ENCODE assay signal across 24 cellular contexts in genomic region chr10:12826800-12827372, GRCh38.
DNase-seq lines count a peak whose midpoint lies in the region; TF ChIP-seq lines count a peak whose summit lies in the region.
"Had no signal": no experiment of that assay in that cellular context is flagged by ENCODE, and none has a peak within 500 bp of the region (broad histone marks: within the 10 kb centered on the region; RNA-seq: fewer than 3 reads in every experiment).

No MANE protein-coding gene starts in this region.

- H3K9me3 Mint-ChIP-seq in IgD-negative memory B cell: no peaks in the 10 kb centered on the region
- H3K9me3 Mint-ChIP-seq in endodermal cell: no peaks in the 10 kb centered on the region
- H3K9me3 Mint-ChIP-seq: activated T-helper 1 cell treated with anti-CD3 and anti-CD28 coated beads, Interleukin-12 subunit alpha, Interleukin-12 subunit beta, Interleukin-2, Interleukin-4 antibody, amounts not matched to agents 30 ng/mL and 10 ng/mL and 1 ng/mL, durations not matched to agents 14 hours and 24 hours and 36 hours; stimulated activated naive CD8-positive, alpha-beta T cell treated with anti-CD3 and anti-CD28 coated beads, Interleukin-15, amount 100 ng/mL, for 72 hours had no signal

- intact Hi-C loops in spleen (cut with DNase I; ENCODE audit: low total_unique reads): no loop called here

- H3K4me1 Mint-ChIP-seq in IgD-negative memory B cell (no peaks in the 10 kb centered on the region), endodermal cell (no peaks in the 10 kb centered on the region)
- H3K4me1 Mint-ChIP-seq: stimulated activated naive CD8-positive, alpha-beta T cell treated with anti-CD3 and anti-CD28 coated beads, Interleukin-15, amount 100 ng/mL, for 72 hours had no signal

- H3K4me3 ChIP-seq in endodermal cell (ENCODE audit: low read length): no peak overlapping the region
- H3K4me3 ChIP-seq in spleen: no peak overlapping the region
- H3K4me3 ChIP-seq: gastroesophageal sphincter, hepatocyte, Peyer's patch had no signal

- H3K27me3 ChIP-seq in endodermal cell (ENCODE audit: control insufficient read depth, insufficient read depth, low read length, poor library complexity, severe bottlenecking) (no peaks in the 10 kb centered on the region), spleen (replicated peaks in 1 of 7) (no peaks in the 10 kb centered on the region)
- H3K27me3 ChIP-seq: gastroesophageal sphincter, hepatocyte, Peyer's patch had no signal

- H3K36me3 ChIP-seq in endodermal cell (ENCODE audit: control insufficient read depth, insufficient read depth, low read length) (no peaks in the 10 kb centered on the region), spleen (peaks cover 0 to 78% (median 22%) of the 10 kb centered on the region in 6 donors)
- H3K36me3 ChIP-seq: Peyer's patch had no signal

- TF ChIP-seq CTCF in endodermal cell (conservative IDR thresholded peaks at IDR 0.05) (no peak), spleen (IDR thresholded peaks at IDR 0.05 in 8 of 11, conservative IDR thresholded peaks at IDR 0.05 in 3 of 11) (no peak)

- H3K27me3 Mint-ChIP-seq in IgD-negative memory B cell (no peaks in the 10 kb centered on the region), endodermal cell (ENCODE audit: insufficient read depth) (no peaks in the 10 kb centered on the region)
- H3K27me3 Mint-ChIP-seq: activated naive CD8-positive, alpha-beta T cell; stimulated activated naive CD8-positive, alpha-beta T cell treated with anti-CD3 and anti-CD28 coated beads, Interleukin-15, amount 100 ng/mL, for 72 hours had no signal

- no peaks in the 10 kb centered on the region for H3K9me3 ChIP-seq in endodermal cell (ENCODE audit: control insufficient read depth, low read length)
- H3K9me3 ChIP-seq in spleen: no peaks in the 10 kb centered on the region
- H3K9me3 ChIP-seq: gastroesophageal sphincter, Peyer's patch had no signal

- DNase-seq in NCI-H82 (lab: John Stamatoyannopoulos, UW): peak; percentile 39
- no peak for DNase-seq in NCI-H82 treated with DMSO at 0.1 percent for 48 hours (lab: John Stamatoyannopoulos, UW; ENCODE audit: unreplicated experiment)
- DNase-seq in endodermal cell: no peak
- DNase-seq in spleen: peak; percentile 47
- DNase-seq in NCI-H2196 (lab: John Stamatoyannopoulos, UW; ENCODE audit: unreplicated experiment): no peak
- no peak for DNase-seq in T-helper 1 cell
- no peak for DNase-seq in NOMO-1 (lab: John Stamatoyannopoulos, UW; ENCODE audit: unreplicated experiment in 2 of 2)
- DNase-seq: activated CD4-positive, alpha-beta T cell treated with anti-CD3 and anti-CD28 coated beads, Interleukin-2, amount 50 U/mL, for 1 hour; dermis blood vessel endothelial cell; GF-D8; Karpas-422; left colon; mesendoderm; NCI-H1694 treated with DMSO at 0.1 percent for 48 hours; NCI-H524 treated with DMSO at 0.1 percent for 48 hours; Peyer's patch; SHP77 treated with DMSO at 0.1 percent for 48 hours; stimulated activated naive CD8-positive, alpha-beta T cell treated with anti-CD3 and anti-CD28 coated beads, Interleukin-15, amount 100 ng/mL, for 72 hours; T-helper 9 cell had no signal

- 78 to 86% methylated on average over 3 to 6 of the region's 6 CpGs for WGBS in endodermal cell (ENCODE audit: insufficient coverage in 1 of 2, insufficient read length in 1 of 2), 2 experiments
- 83 to 93% (median 90%) methylated on average over 6 of the region's 6 CpGs for WGBS in spleen, 5 donors

- H3K27ac Mint-ChIP-seq in IgD-negative memory B cell: peak overlapping the region in 2 of 3 donors; percentile 22 to 62
- peak overlapping the region; percentile 46 for H3K27ac Mint-ChIP-seq in endodermal cell
- H3K27ac Mint-ChIP-seq: activated naive CD8-positive, alpha-beta T cell; activated T-helper 1 cell treated with anti-CD3 and anti-CD28 coated beads, Interleukin-12 subunit alpha, Interleukin-12 subunit beta, Interleukin-2, Interleukin-4 antibody, amounts not matched to agents 30 ng/mL and 10 ng/mL and 1 ng/mL, durations not matched to agents 14 hours and 24 hours and 36 hours; stimulated activated naive CD8-positive, alpha-beta T cell treated with anti-CD3 and anti-CD28 coated beads, Interleukin-15, amount 100 ng/mL, for 72 hours had no signal

- TF ChIP-seq POLR2A in spleen (IDR thresholded peaks at IDR 0.05): no peak

- no peak overlapping the region for H3K9ac ChIP-seq in endodermal cell (ENCODE audit: extremely low read depth, low read length, poor library complexity, severe bottlenecking)

- H3K4me3 Mint-ChIP-seq in IgD-negative memory B cell (peak overlapping the region in 1 of 4 donors; percentile 28), endodermal cell (no peak overlapping the region)
- H3K4me3 Mint-ChIP-seq: activated naive CD8-positive, alpha-beta T cell; activated T-helper 1 cell treated with anti-CD3 and anti-CD28 coated beads, Interleukin-12 subunit alpha, Interleukin-12 subunit beta, Interleukin-2, Interleukin-4 antibody, amounts not matched to agents 30 ng/mL and 10 ng/mL and 1 ng/mL, durations not matched to agents 14 hours and 24 hours and 36 hours; stimulated activated naive CD8-positive, alpha-beta T cell treated with anti-CD3 and anti-CD28 coated beads, Interleukin-15, amount 100 ng/mL, for 72 hours had no signal

- peaks cover 11% of the 10 kb centered on the region for H3K36me3 Mint-ChIP-seq in IgD-negative memory B cell
- no peaks in the 10 kb centered on the region for H3K36me3 Mint-ChIP-seq in endodermal cell (ENCODE audit: low read depth)

- no peaks in the 10 kb centered on the region for H3K4me1 ChIP-seq in endodermal cell (ENCODE audit: control insufficient read depth, insufficient read depth, low read length)
- H3K4me1 ChIP-seq in spleen: no peaks in the 10 kb centered on the region
- H3K4me1 ChIP-seq: Peyer's patch had no signal

- H3K27ac ChIP-seq in endodermal cell (ENCODE audit: low read depth, low read length): no peak overlapping the region
- no peak overlapping the region for H3K27ac ChIP-seq in spleen
- H3K27ac ChIP-seq: gastroesophageal sphincter, hepatocyte, Peyer's patch had no signal

Comparison
In these comparisons a context has a peak if more than half of its experiments do, and no peak if none do; other contexts are left out.
1. DNase-seq: peak in NCI-H82 (single experiment) and spleen (single experiment); none in NCI-H82 treated with DMSO at 0.1 percent for 48 hours (single experiment), endodermal cell (single experiment), NCI-H2196 (single experiment), T-helper 1 cell (0 of 5) and NOMO-1 (0 of 2).